1 cellular context compared by ENCODE assay signal in genomic region chr4:4247711-4248035, GRCh38.
A peak's percentile ranks its signal among the peaks of the same experiment; 100 is the strongest.
TF ChIP-seq lines count a peak whose summit lies in the region.

No MANE protein-coding gene starts in this region.

TF ChIP-seq in HepG2, 621 proteins besides CTCF, POLR2A, EP300 and RAD21:
- no peak for TF ChIP-seq ZSCAN12 (CRISPR knock-in tag; IDR thresholded peaks at IDR 0.05)
- TF ChIP-seq AKAP8 (CRISPR knock-in tag; IDR thresholded peaks at IDR 0.05), result 0 out of 2 replicates have a peak, but pooled peaks have one; percentile 14
- TF ChIP-seq ZNF576 (CRISPR knock-in tag; IDR thresholded peaks at IDR 0.05), result no peak
- TF ChIP-seq BCL3 (CRISPR knock-in tag; IDR thresholded peaks at IDR 0.05), result no peak
- 0 out of 2 replicates have a peak, but pooled peaks have one; percentile 8 for TF ChIP-seq ARNTL (CRISPR knock-in tag; IDR thresholded peaks at IDR 0.05)
- TF ChIP-seq ZFP82 (CRISPR knock-in tag; IDR thresholded peaks at IDR 0.05; ENCODE audit: borderline replicate concordance), result 0 out of 2 replicates have a peak, but pooled peaks have one; percentile 13
